Comparison of ENCODE assay signal across 8 cellular contexts in genomic region chr5:82259172-82259800, GRCh38. TPM values are rescaled to one million over a fixed set of nuclear protein-coding genes. Genes with fewer than 3 reads are reported as not detected.
DNase-seq lines count a peak whose midpoint lies in the region; ATAC-seq and TF ChIP-seq lines count a peak whose summit lies in the region.

No MANE protein-coding gene starts in this region.

- H3K9me3 ChIP-seq in heart left ventricle: no peaks in the 10 kb centered on the region
- H3K9me3 ChIP-seq in right atrium auricular region: no peaks in the 10 kb centered on the region
- H3K9me3 ChIP-seq in Panc1 (ENCODE audit: control insufficient read depth, insufficient read depth, low read depth, low read length): no peaks in the 10 kb centered on the region
- no peaks in the 10 kb centered on the region for H3K9me3 ChIP-seq in uterus
- no peaks in the 10 kb centered on the region for H3K9me3 ChIP-seq in gastroesophageal sphincter

- H3K27ac ChIP-seq in heart left ventricle: no peak overlapping the region
- no peak overlapping the region for H3K27ac ChIP-seq in right atrium auricular region
- H3K27ac ChIP-seq in Panc1 (ENCODE audit: low read length): no peak overlapping the region
- H3K27ac ChIP-seq in uterus: no peak overlapping the region
- no peak overlapping the region for H3K27ac ChIP-seq in gastroesophageal sphincter

- H3K4me3 ChIP-seq in heart left ventricle (no peak overlapping the region), right atrium auricular region (no peak overlapping the region), Panc1 (ENCODE audit: low read depth in 2 of 2, low read length in 2 of 2) (no peak overlapping the region), uterus (no peak overlapping the region), gastroesophageal sphincter (no peak overlapping the region)

- in situ Hi-C loops in Panc1 (cut with HindIII; ENCODE audit: low pct_unique_long_range_greater_than_20kb, low sequenced_read_pairs): no loop called here

- 65 to 72% (median 70%) methylated on average over 3 of the region's 3 CpGs for WGBS in heart left ventricle, 4 donors
- 77 to 80% methylated on average over 3 of the region's 3 CpGs for WGBS in gastroesophageal sphincter (ENCODE audit: low coverage in 1 of 2), 2 donors

- POLR2A ChIA-PET in Panc1 (lab: Charles Lee): interaction anchor here (0.7 kb wide), 1 partner anchor 837 kb away, joined by 3 read pairs; no protein-coding TSS in a partner anchor

- ATAC-seq in heart left ventricle: peak in 1 of 4 donors; percentile 44
- ATAC-seq in Panc1: peak; percentile 79
- ATAC-seq in GM18505 (IDR thresholded peaks at IDR 0.05; ENCODE audit: unreplicated experiment): no peak
- no peak for ATAC-seq in gastroesophageal sphincter

- H3K4me1 ChIP-seq in heart left ventricle (peaks cover 0 to 6% (median 1%) of the 10 kb centered on the region in 12 donors), right atrium auricular region (no peaks in the 10 kb centered on the region), Panc1 (ENCODE audit: control insufficient read depth, insufficient read depth, low read length) (no peaks in the 10 kb centered on the region), uterus (no peaks in the 10 kb centered on the region), gastroesophageal sphincter (peaks cover 0 to 8% (median 0%) of the 10 kb centered on the region in 3 donors)

- DNase-seq in heart left ventricle (no peak), right atrium auricular region (ENCODE audit: low spot score) (no peak), Panc1 (ENCODE audit: low read depth, low spot score) (no peak), fibroblast of peridontal ligament (ENCODE audit: extremely low read depth) (peak; percentile 70), uterus (no peak), NCI-H510A (lab: John Stamatoyannopoulos, UW) (no peak)

- intact Hi-C loops in heart left ventricle (cut with DNase I) (no loop called here), Panc1 (cut with micrococcal nuclease; ENCODE audit: unreplicated experiment) (no loop called here), uterus (cut with DNase I; ENCODE audit: low total_unique reads) (no loop called here)

- TF ChIP-seq EP300 in gastroesophageal sphincter (IDR thresholded peaks at IDR 0.05): no peak

- BruUV-seq in Panc1 (replicated peaks; lab: Mats Ljungman, UMichigan): no TSS peak

- peaks cover 0 to 6% (median 0%) of the 10 kb centered on the region in 9 donors for H3K36me3 ChIP-seq in heart left ventricle
- no peaks in the 10 kb centered on the region for H3K36me3 ChIP-seq in right atrium auricular region
- no peaks in the 10 kb centered on the region for H3K36me3 ChIP-seq in Panc1 (ENCODE audit: control insufficient read depth, insufficient read depth, low read length)
- H3K36me3 ChIP-seq in uterus: no peaks in the 10 kb centered on the region
- peaks cover 0 to under 1% of the 10 kb centered on the region in 2 donors for H3K36me3 ChIP-seq in gastroesophageal sphincter

- H3K27me3 ChIP-seq in heart left ventricle: no peaks in the 10 kb centered on the region
- H3K27me3 ChIP-seq in right atrium auricular region: no peaks in the 10 kb centered on the region
- H3K27me3 ChIP-seq in Panc1 (ENCODE audit: control insufficient read depth, insufficient read depth, low read length): no peaks in the 10 kb centered on the region
- H3K27me3 ChIP-seq in uterus: no peaks in the 10 kb centered on the region
- no peaks in the 10 kb centered on the region for H3K27me3 ChIP-seq in gastroesophageal sphincter

- TF ChIP-seq POLR2A in heart left ventricle (IDR thresholded peaks at IDR 0.05) (no peak), uterus (IDR thresholded peaks at IDR 0.05) (no peak), GM18505 (IDR thresholded peaks at IDR 0.05; ENCODE audit: borderline replicate concordance, extremely low read depth, insufficient read depth, insufficient read length) (no peak), gastroesophageal sphincter (IDR thresholded peaks at IDR 0.05) (no peak)

- CTCF ChIA-PET in Panc1 (lab: Charles Lee): no interaction called here

- peak in 9 of 12 donors; percentile 15 to 67 (median 39) for TF ChIP-seq CTCF in heart left ventricle (IDR thresholded peaks at IDR 0.05)
- TF ChIP-seq CTCF in right atrium auricular region (IDR thresholded peaks at IDR 0.05): peak in 1 of 2 donors; percentile 59
- TF ChIP-seq CTCF in Panc1 (IDR thresholded peaks at IDR 0.05): peak; percentile 60; the same call in 1 of the 2 replicates
- peak; percentile 20 to 32 (median 26) for TF ChIP-seq CTCF in uterus (IDR thresholded peaks at IDR 0.05)
- TF ChIP-seq CTCF in gastroesophageal sphincter (IDR thresholded peaks at IDR 0.05): peak in 1 of 4 experiments; percentile 34

RNA-seq across cellular contexts. Expression of gene RPS23, which starts 18.9 kb away (rescaled TPM):
- 1,000 to 10,000 TPM in 7 of 9 donors, 100 to 1,000 TPM in 2; 969 to 1,672 (median 1,220) TPM for total RNA-seq in heart left ventricle
- polyA plus RNA-seq in heart left ventricle: 1,000 to 10,000 TPM; 1,640 to 2,612 TPM
- total RNA-seq in right atrium auricular region: 1,000 to 10,000 TPM; 1,337 to 2,849 TPM
- total RNA-seq in Panc1 (2021; ENCODE audit: unreplicated experiment): 1,388 TPM
- 1,732 TPM for polyA plus RNA-seq in Panc1 (2012; ENCODE audit: insufficient read length)
- 1,000 to 10,000 TPM; 2,255 to 4,084 (median 2,405) TPM for total RNA-seq in uterus
- total RNA-seq in gastroesophageal sphincter: 1,000 to 10,000 TPM; 1,991 to 3,565 (median 2,994) TPM
